ENCODE assay signal across 8 cellular contexts in the genomic region with DNA sequence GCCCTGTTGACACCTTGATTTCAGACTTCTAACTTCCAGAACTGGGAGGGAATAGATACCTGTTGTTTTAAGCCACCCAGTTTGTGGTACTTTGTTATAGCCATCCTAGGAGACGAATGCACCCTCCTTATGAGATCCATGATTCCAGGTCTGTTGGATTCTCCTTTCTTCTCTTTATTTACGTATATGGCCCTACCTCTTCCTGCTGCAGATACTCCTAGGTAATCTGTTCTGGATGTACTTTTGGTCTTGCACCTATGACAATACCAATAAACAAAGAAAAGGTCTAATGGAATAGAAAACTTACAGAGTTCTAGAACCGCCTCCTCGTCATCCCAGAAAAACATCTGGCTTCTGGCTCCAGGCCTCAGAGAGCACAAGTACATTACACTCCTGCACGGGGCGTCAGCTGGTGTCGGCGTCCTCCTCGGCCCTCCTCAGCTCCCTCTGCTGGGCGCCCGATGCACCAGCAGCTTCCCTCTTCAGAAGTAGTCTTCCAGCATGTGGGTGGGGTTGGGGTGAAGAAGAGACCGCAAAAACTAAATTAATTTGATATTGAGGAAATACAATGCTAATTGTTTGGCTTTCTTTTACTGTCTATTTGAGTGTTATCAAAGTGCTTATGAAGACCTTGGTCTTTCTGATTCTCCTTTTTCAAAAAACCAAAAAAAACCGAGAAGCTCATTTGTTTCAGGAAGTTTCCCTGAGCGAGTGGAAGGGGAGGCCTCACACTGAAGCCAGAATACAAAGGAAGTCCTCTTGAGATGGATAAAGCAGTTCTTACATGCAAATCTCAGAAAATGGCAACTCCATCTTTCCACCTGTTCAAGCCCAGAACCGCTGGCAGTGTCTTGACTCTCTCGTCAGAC. TPM values are rescaled to one million over a fixed set of nuclear protein-coding genes. Genes with fewer than 3 reads are reported as not detected.
DNase-seq lines count a peak whose midpoint lies in the region; ATAC-seq and TF ChIP-seq lines count a peak whose summit lies in the region.

No MANE protein-coding gene starts in this region.

- ATAC-seq in GM18517 (IDR thresholded peaks at IDR 0.05; ENCODE audit: unreplicated experiment), result peak; percentile 72
- peak; percentile 85 for ATAC-seq in HG03025 (IDR thresholded peaks at IDR 0.05; ENCODE audit: low FRiP score, unreplicated experiment)

- no peak overlapping the region for H3K27ac Mint-ChIP-seq in activated CD4-positive, alpha-beta T cell treated with anti-CD3 and anti-CD28 coated beads, Interleukin-2, amount 10 ng/mL, durations not matched to agents 7 days and 5 days

- H3K27me3 Mint-ChIP-seq in activated CD4-positive, alpha-beta T cell treated with anti-CD3 and anti-CD28 coated beads, Interleukin-2, amount 10 ng/mL, durations not matched to agents 7 days and 5 days, result no peaks in the 10 kb centered on the region

- POLR2A ChIA-PET in A673 (lab: Charles Lee; ENCODE audit: low non-redundant PET), result no interaction called here
- POLR2A ChIA-PET in activated CD4-positive, alpha-beta T cell treated with anti-CD3 and anti-CD28 coated beads, Interleukin-2, amount 10 ng/mL, durations not matched to agents 7 days and 5 days (lab: Charles Lee), result no interaction called here

- 80 to 88% methylated on average over 5 to 6 of the region's 16 CpGs for WGBS in mesodermal cell (ENCODE audit: insufficient coverage in 2 of 2), 2 experiments

- H3K27me3 ChIP-seq in A673 (replicated peaks; ENCODE audit: insufficient read depth, low read depth, low read length, poor library complexity), result no peaks in the 10 kb centered on the region

- no peaks in the 10 kb centered on the region for H3K9me3 Mint-ChIP-seq in activated CD4-positive, alpha-beta T cell treated with anti-CD3 and anti-CD28 coated beads, Interleukin-2, amount 10 ng/mL, durations not matched to agents 7 days and 5 days

- intact Hi-C loops in A673 (cut with micrococcal nuclease; ENCODE audit: unreplicated experiment), result no loop called here

- H3K4me1 Mint-ChIP-seq in activated CD4-positive, alpha-beta T cell treated with anti-CD3 and anti-CD28 coated beads, Interleukin-2, amount 10 ng/mL, durations not matched to agents 7 days and 5 days, result peaks cover 53% of the 10 kb centered on the region

- no TSS peak for BruUV-seq in A673 (replicated peaks; lab: Mats Ljungman, UMichigan)

- H3K36me3 Mint-ChIP-seq in activated CD4-positive, alpha-beta T cell treated with anti-CD3 and anti-CD28 coated beads, Interleukin-2, amount 10 ng/mL, durations not matched to agents 7 days and 5 days (ENCODE audit: low read depth), result peaks cover 4% of the 10 kb centered on the region

- TF ChIP-seq CTCF in A673 (conservative IDR thresholded peaks at IDR 0.05; ENCODE audit: low read depth, low read length) (peak; percentile 96), coronary artery (IDR thresholded peaks at IDR 0.05) (no peak)

- H3K9me3 ChIP-seq in A673 (ENCODE audit: low read depth, low read length, poor library complexity, severe bottlenecking) (no peaks in the 10 kb centered on the region), mesodermal cell (ENCODE audit: control insufficient read depth, low read length) (no peaks in the 10 kb centered on the region)

- no peak overlapping the region for H3K27ac ChIP-seq in A673 (ENCODE audit: low read depth, low read length, poor library complexity, severe bottlenecking)
- peak overlapping the region in 1 of 2 donors; percentile 56 for H3K27ac ChIP-seq in coronary artery
- H3K27ac ChIP-seq in mesodermal cell (ENCODE audit: low read depth, low read length, severe bottlenecking), result peak overlapping the region; percentile 51

- no peak overlapping the region for H3K4me3 Mint-ChIP-seq in activated CD4-positive, alpha-beta T cell treated with anti-CD3 and anti-CD28 coated beads, Interleukin-2, amount 10 ng/mL, durations not matched to agents 7 days and 5 days

- CTCF ChIA-PET in A673 (lab: Charles Lee), result interaction anchor here (0.6 to 1.9 kb wide), 6 partner anchors 9 to 489 kb away, joined by 3 to 11 read pairs (median 3); no protein-coding TSS in a partner anchor
- CTCF ChIA-PET in activated CD4-positive, alpha-beta T cell treated with anti-CD3 and anti-CD28 coated beads, Interleukin-2, amount 10 ng/mL, durations not matched to agents 7 days and 5 days (lab: Charles Lee), result interaction anchor here (0.6 to 3.4 kb wide), 18 partner anchors 8 to 448 kb away, joined by 3 to 23 read pairs (median 4); a partner anchor contains a TSS

- H3K4me1 ChIP-seq in A673 (ENCODE audit: insufficient read depth, low read length, poor library complexity, severe bottlenecking), result peaks cover 69% of the 10 kb centered on the region
- peaks cover 45% of the 10 kb centered on the region for H3K4me1 ChIP-seq in mesodermal cell (ENCODE audit: control insufficient read depth, insufficient read depth, low read length, poor library complexity, severe bottlenecking)

- H3K36me3 ChIP-seq in A673 (ENCODE audit: insufficient read depth, low read length, poor library complexity, severe bottlenecking) (no peaks in the 10 kb centered on the region), mesodermal cell (ENCODE audit: control insufficient read depth, insufficient read depth, low read length) (no peaks in the 10 kb centered on the region)

- DNase-seq in A673 (ENCODE audit: low spot score) (peak; percentile 90), NCI-H526 treated with DMSO at 0.1 percent for 48 hours (lab: John Stamatoyannopoulos, UW) (peak; percentile 72), coronary artery (ENCODE audit: low spot score) (peak; percentile 83)
- peak; percentile 73 for DNase-seq in activated CD4-positive, alpha-beta T cell treated with anti-CD3 and anti-CD28 coated beads, Interleukin-2, amount 10 ng/mL, durations not matched to agents 7 days and 5 days
- DNase-seq in stimulated activated CD8-positive, alpha-beta memory T cell treated with anti-CD3 and anti-CD28 coated beads, Interleukin-2, amount 100 ng/mL, for 1 hour (ENCODE audit: low read depth in 2 of 2), result peak; percentile 58 to 67

- no peak overlapping the region for H3K4me3 ChIP-seq in A673 (ENCODE audit: low read depth, low read length, poor library complexity, severe bottlenecking)
- H3K4me3 ChIP-seq in coronary artery, result no peak overlapping the region
- no peak overlapping the region for H3K4me3 ChIP-seq in mesodermal cell (ENCODE audit: extremely low read depth, insufficient read depth, low read length, poor library complexity, severe bottlenecking)

RNA-seq across cellular contexts. Expression of a gene that starts 9.7 kb away (rescaled TPM):
- 25.6 and 25.7 TPM in 2 replicates for total RNA-seq in A673 (2021)
- total RNA-seq in activated CD4-positive, alpha-beta T cell treated with anti-CD3 and anti-CD28 coated beads, Interleukin-2, amount 10 ng/mL, durations not matched to agents 7 days and 5 days, result 10 to 100 TPM; 36.0 to 40.4 TPM
- 8.0 TPM for polyA plus RNA-seq in mesodermal cell (2013, experiment 1 of 2)
- 7.1 TPM for polyA plus RNA-seq in mesodermal cell (2013, experiment 2 of 2)
